11 cellular contexts compared by ENCODE assay signal in the genomic region with DNA sequence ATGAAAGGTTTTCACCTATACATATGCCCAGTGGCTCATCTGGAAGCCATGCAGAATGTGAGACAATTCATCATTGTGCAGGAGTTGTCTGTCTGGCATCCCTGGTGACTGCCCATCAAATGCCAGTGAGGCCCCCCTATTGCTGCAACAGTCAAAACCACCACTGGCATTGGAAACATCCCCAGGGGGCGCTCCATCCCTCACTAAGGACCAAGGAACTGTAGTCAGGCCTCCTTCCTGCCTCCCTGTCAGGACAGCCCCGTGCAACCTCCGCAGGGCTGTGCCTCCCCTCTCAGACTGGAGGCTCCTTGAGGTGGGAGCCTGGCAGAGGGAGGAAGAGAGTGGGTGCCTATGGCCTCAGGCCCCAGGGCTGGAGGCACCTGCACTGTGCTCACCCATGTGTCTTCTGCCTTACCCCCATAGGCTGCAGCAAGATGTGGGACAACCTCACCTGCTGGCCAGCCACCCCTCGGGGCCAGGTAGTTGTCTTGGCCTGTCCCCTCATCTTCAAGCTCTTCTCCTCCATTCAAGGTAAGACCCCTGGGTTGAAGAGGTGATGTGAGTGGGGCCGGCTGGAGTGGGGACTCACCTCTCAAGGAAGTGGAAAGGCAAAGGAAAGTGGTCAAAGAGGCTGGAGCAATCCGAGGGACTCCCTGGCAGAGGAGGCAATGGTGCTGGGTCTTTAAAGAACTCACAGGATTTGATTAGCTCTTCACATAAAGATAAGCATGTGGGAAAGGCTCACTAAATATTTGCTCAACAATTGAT. TPM values are rescaled to one million over a fixed set of nuclear protein-coding genes. Genes with fewer than 3 reads are reported as not detected.
A peak's percentile ranks its signal among the peaks of the same experiment; 100 is the strongest.
DNase-seq lines count a peak whose midpoint lies in the region; ATAC-seq and TF ChIP-seq lines count a peak whose summit lies in the region.
"Had no signal": no experiment of that assay in that cellular context is flagged by ENCODE, and none has a peak within 500 bp of the region (broad histone marks: within the 10 kb centered on the region; RNA-seq: fewer than 3 reads in every experiment).

No MANE protein-coding gene starts in this region.

- no peaks in the 10 kb centered on the region for H3K36me3 ChIP-seq in mucosa of descending colon (ENCODE audit: low read depth)
- H3K36me3 ChIP-seq: heart left ventricle had no signal

- no peak overlapping the region for H3K4me3 Mint-ChIP-seq in activated naive CD4-positive, alpha-beta T cell treated with anti-CD3 and anti-CD28 coated beads for 36 hours

- DNase-seq in SKM-1 treated with dmso at 0.1 percent for 144 hours (lab: John Stamatoyannopoulos, UW; ENCODE audit: unreplicated experiment) = peak; percentile 13
- DNase-seq in SKM-1 (lab: John Stamatoyannopoulos, UW; ENCODE audit: unreplicated experiment) = no peak
- DNase-seq in NB4 (ENCODE audit: low read depth) = peak; percentile 66
- DNase-seq in activated naive CD4-positive, alpha-beta T cell treated with anti-CD3 and anti-CD28 coated beads for 36 hours = peak; percentile 65
- peak in 2 of 3 donors; percentile 47 to 49 for DNase-seq in mucosa of descending colon
- DNase-seq in OCI-M2 (lab: John Stamatoyannopoulos, UW; ENCODE audit: unreplicated experiment) = no peak
- no peak for DNase-seq in NCI-H1417 treated with DMSO at 0.1 percent for 48 hours (lab: John Stamatoyannopoulos, UW)
- DNase-seq: aorta, KBM-7 had no signal

- H3K4me3 ChIP-seq in NB4 (ENCODE audit: low read depth, low read length) (no peak overlapping the region), mucosa of descending colon (no peak overlapping the region)
- H3K4me3 ChIP-seq: heart left ventricle had no signal

- H3K9me3 ChIP-seq in mucosa of descending colon = no peaks in the 10 kb centered on the region
- H3K9me3 ChIP-seq: heart left ventricle had no signal

- H3K27ac Mint-ChIP-seq in activated naive CD4-positive, alpha-beta T cell treated with anti-CD3 and anti-CD28 coated beads for 36 hours = peak overlapping the region; percentile 2

- no peaks in the 10 kb centered on the region for H3K27me3 Mint-ChIP-seq in activated naive CD4-positive, alpha-beta T cell treated with anti-CD3 and anti-CD28 coated beads for 36 hours (ENCODE audit: low read depth)

- CTCF ChIA-PET in activated naive CD4-positive, alpha-beta T cell treated with anti-CD3 and anti-CD28 coated beads for 36 hours (lab: Charles Lee) = interaction anchor here (0.8 to 2.0 kb wide), 6 partner anchors 8 to 22 kb away, joined by 3 to 5 read pairs (median 3); a partner anchor contains a TSS

- peaks cover 10% of the 10 kb centered on the region for H3K36me3 Mint-ChIP-seq in activated naive CD4-positive, alpha-beta T cell treated with anti-CD3 and anti-CD28 coated beads for 36 hours (ENCODE audit: low read depth)

- H3K9me3 Mint-ChIP-seq in activated naive CD4-positive, alpha-beta T cell treated with anti-CD3 and anti-CD28 coated beads for 36 hours = no peaks in the 10 kb centered on the region

- H3K4me1 ChIP-seq in mucosa of descending colon (ENCODE audit: low read depth) = peaks cover 48% of the 10 kb centered on the region

- no peak for TF ChIP-seq POLR2A in NB4 (IDR thresholded peaks at IDR 0.05; ENCODE audit: extremely low read depth, insufficient read length)

- intact Hi-C loops in activated naive CD4-positive, alpha-beta T cell treated with anti-CD3 and anti-CD28 coated beads for 36 hours (cut with micrococcal nuclease) = loop anchor here (1.0 to 5.0 kb wide), 4 partner anchors 12 to 118 kb away; a partner anchor contains a TSS
- intact Hi-C loops in mucosa of descending colon (cut with DNase I, micrococcal nuclease) = no loop called here

- TF ChIP-seq CTCF in NB4 (IDR thresholded peaks at IDR 0.05; ENCODE audit: low read depth, low read length) = peak; percentile 65
- TF ChIP-seq CTCF in mucosa of descending colon (IDR thresholded peaks at IDR 0.05) = no peak

- ATAC-seq in mucosa of descending colon (no peak), GM21786 (IDR thresholded peaks at IDR 0.05; ENCODE audit: unreplicated experiment) (no peak)
- ATAC-seq: heart left ventricle had no signal

- peaks cover 30% of the 10 kb centered on the region for H3K4me1 Mint-ChIP-seq in activated naive CD4-positive, alpha-beta T cell treated with anti-CD3 and anti-CD28 coated beads for 36 hours (ENCODE audit: low read depth)

RNA-seq across cellular contexts. Expression of a gene that starts 16.5 kb away (rescaled TPM):
- total RNA-seq in activated naive CD4-positive, alpha-beta T cell treated with anti-CD3 and anti-CD28 coated beads for 36 hours = 1 to 10 TPM; 6.3 to 8.4 TPM
- 100 to 1,000 TPM in 2 of 3 donors, 10 to 100 TPM in 1; 68.9 to 202 (median 148) TPM for total RNA-seq in mucosa of descending colon

Comparison
In these comparisons a context has a peak if more than half of its experiments do, and no peak if none do; other contexts are left out.
1. DNase-seq: peak in SKM-1 treated with dmso at 0.1 percent for 144 hours (single experiment), NB4 (single experiment), activated naive CD4-positive, alpha-beta T cell treated with anti-CD3 and anti-CD28 coated beads for 36 hours (single experiment) and mucosa of descending colon (2 of 3); none in SKM-1 (single experiment), OCI-M2 (single experiment) and NCI-H1417 treated with DMSO at 0.1 percent for 48 hours (single experiment).
2. RNA of a gene that starts 16.5 kb away (total RNA-seq): 68.9 to 202 TPM in mucosa of descending colon; 6.3 to 8.4 TPM in activated naive CD4-positive, alpha-beta T cell treated with anti-CD3 and anti-CD28 coated beads for 36 hours; every median in the first group is over 4 times any median in the second.